Comparison of ENCODE assay signal across 9 cellular contexts in the genomic region with DNA sequence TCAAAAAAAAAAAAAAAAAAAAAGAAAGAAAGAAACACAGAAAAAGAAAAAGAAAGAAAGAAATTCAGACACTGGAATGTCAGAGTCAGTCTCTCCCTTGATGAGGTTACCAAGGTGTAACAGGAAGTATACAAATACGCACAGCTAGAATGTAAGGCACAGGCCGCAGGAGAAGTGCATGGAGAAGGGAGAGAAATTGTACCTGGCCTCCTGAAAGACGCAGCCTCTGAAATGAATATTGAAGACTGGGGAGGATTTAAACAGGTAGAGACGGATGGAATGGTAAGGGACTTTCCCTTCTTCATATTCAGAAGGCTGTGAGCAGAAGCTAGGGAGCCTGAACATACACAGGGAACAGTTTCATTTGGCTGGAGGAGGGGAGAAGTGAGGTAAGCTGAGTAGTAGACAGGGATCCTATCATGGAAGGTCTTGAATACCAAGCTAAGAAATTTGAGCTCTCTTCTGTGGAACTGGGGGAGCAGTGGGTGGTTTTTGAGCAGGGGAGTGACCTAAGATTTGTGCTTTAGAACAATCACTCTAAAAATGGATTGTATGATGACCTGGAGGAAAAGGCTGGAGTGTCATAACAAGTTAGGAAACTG.
DNase-seq lines count a peak whose midpoint lies in the region; ATAC-seq and TF ChIP-seq lines count a peak whose summit lies in the region.
"Had no signal": no experiment of that assay in that cellular context is flagged by ENCODE, and none has a peak within 500 bp of the region (broad histone marks: within the 10 kb centered on the region; RNA-seq: fewer than 3 reads in every experiment).

No MANE protein-coding gene starts in this region.

- H3K9me3 Mint-ChIP-seq in activated T-cell treated with anti-CD3 and anti-CD28 coated beads, Interleukin-2, amount 50 U/mL, for 4 hours = no peaks in the 10 kb centered on the region
- no peaks in the 10 kb centered on the region for H3K9me3 Mint-ChIP-seq in immature natural killer cell

- H3K4me1 Mint-ChIP-seq in activated T-cell treated with anti-CD3 and anti-CD28 coated beads, Interleukin-2, amount 50 U/mL, for 4 hours (ENCODE audit: low read depth) = peaks cover 82% of the 10 kb centered on the region
- H3K4me1 Mint-ChIP-seq in T-helper 17 cell (peaks cover 58% of the 10 kb centered on the region), immature natural killer cell (peaks cover 83 to 96% of the 10 kb centered on the region in 2 donors)

- no peak for DNase-seq in activated T-cell treated with anti-CD3 and anti-CD28 coated beads, Interleukin-2, amount 50 U/mL, for 4 hours
- DNase-seq in activated T-cell treated with anti-CD3 and anti-CD28 coated beads, Interleukin-2, amount 50 U/mL, for 1 hour = no peak
- DNase-seq in T-helper 17 cell (peak in 1 of 3 donors; percentile 22), immature natural killer cell (peak in 2 of 3 donors; percentile 15 to 27), tibial artery (no peak), NCI-H187 treated with DMSO at 0.1 percent for 48 hours (lab: John Stamatoyannopoulos, UW) (no peak), mesenteric fat pad (ENCODE audit: low spot score) (no peak), ecto neural progenitor cell (ENCODE audit: low spot score) (no peak)
- DNase-seq: foreskin melanocyte had no signal

- peak in 1 of 2 donors; percentile 4 for ATAC-seq in activated T-cell treated with anti-CD3 and anti-CD28 coated beads, Interleukin-2, amount 50 U/mL, for 4 hours
- ATAC-seq in T-helper 17 cell = peak; percentile 5

- intact Hi-C loops in tibial artery (cut with DNase I; ENCODE audit: low total_unique reads) = no loop called here

- peak overlapping the region; percentile 88 for H3K4me3 Mint-ChIP-seq in activated T-cell treated with anti-CD3 and anti-CD28 coated beads, Interleukin-2, amount 50 U/mL, for 4 hours
- H3K4me3 Mint-ChIP-seq in T-helper 17 cell = peak overlapping the region; percentile 97
- peak overlapping the region; percentile 87 to 97 (median 94) for H3K4me3 Mint-ChIP-seq in immature natural killer cell

- H3K27me3 ChIP-seq in tibial artery = no peaks in the 10 kb centered on the region

- H3K4me1 ChIP-seq in tibial artery = peaks cover 0 to 73% (median 27%) of the 10 kb centered on the region in 4 donors

- H3K36me3 ChIP-seq in tibial artery = no peaks in the 10 kb centered on the region

- no peaks in the 10 kb centered on the region for H3K27me3 Mint-ChIP-seq in activated T-cell treated with anti-CD3 and anti-CD28 coated beads, Interleukin-2, amount 50 U/mL, for 4 hours (ENCODE audit: low read depth)
- H3K27me3 Mint-ChIP-seq in T-helper 17 cell (no peaks in the 10 kb centered on the region), immature natural killer cell (ENCODE audit: low read depth in 3 of 3) (peaks cover 6 to 12% (median 10%) of the 10 kb centered on the region in 3 donors)

- peak overlapping the region; percentile 16 to 46 for H3K27ac ChIP-seq in tibial artery

- TF ChIP-seq CTCF in tibial artery (IDR thresholded peaks at IDR 0.05) = no peak

- H3K27ac Mint-ChIP-seq in T-helper 17 cell (peak overlapping the region; percentile 97), immature natural killer cell (peak overlapping the region; percentile 92 to 97 (median 95))

- H3K4me3 ChIP-seq in tibial artery = no peak overlapping the region

- no peaks in the 10 kb centered on the region for H3K9me3 ChIP-seq in T-helper 17 cell (ENCODE audit: control insufficient read depth, low read length, poor library complexity, severe bottlenecking)
- H3K9me3 ChIP-seq in tibial artery = no peaks in the 10 kb centered on the region

- peaks cover 9% of the 10 kb centered on the region for H3K36me3 Mint-ChIP-seq in activated T-cell treated with anti-CD3 and anti-CD28 coated beads, Interleukin-2, amount 50 U/mL, for 4 hours (ENCODE audit: insufficient read depth)
- H3K36me3 Mint-ChIP-seq in T-helper 17 cell (ENCODE audit: low read depth) (peaks cover 5% of the 10 kb centered on the region), immature natural killer cell (peaks cover 4 to 9% (median 5%) of the 10 kb centered on the region in 3 donors)

Comparison
In these comparisons a context has a peak if more than half of its experiments do, and no peak if none do; other contexts are left out.
1. DNase-seq: peak in immature natural killer cell (2 of 3); none in activated T-cell treated with anti-CD3 and anti-CD28 coated beads, Interleukin-2, amount 50 U/mL, for 4 hours (single experiment), activated T-cell treated with anti-CD3 and anti-CD28 coated beads, Interleukin-2, amount 50 U/mL, for 1 hour (single experiment), tibial artery (0 of 2), NCI-H187 treated with DMSO at 0.1 percent for 48 hours (single experiment), mesenteric fat pad (single experiment) and ecto neural progenitor cell (single experiment).
2. Peak in every context shown above with its lines, with median percentiles within 50 percentile points of each other: H3K4me3 Mint-ChIP-seq.